In the genomic region with DNA sequence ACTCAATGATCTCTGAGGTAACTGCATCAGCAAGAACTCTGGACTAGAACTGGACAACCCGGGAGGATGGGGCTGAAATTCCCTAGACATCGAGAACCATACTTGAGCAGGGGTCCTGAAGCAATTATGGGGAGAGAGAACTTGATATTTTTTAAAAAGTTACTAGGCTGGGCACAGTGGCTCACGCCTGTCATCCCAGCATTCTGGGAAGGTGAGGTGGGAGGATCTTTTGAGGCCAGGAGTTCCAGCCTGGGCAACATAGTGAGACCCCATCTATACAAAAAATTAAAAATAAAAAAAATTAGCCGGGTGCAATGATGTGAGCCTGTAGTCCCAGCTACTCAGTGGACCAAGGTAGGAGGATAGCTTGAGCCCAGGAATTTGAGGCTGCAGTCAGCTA, we compare ENCODE assay signal across 12 cellular contexts. TPM values are rescaled to one million over a fixed set of nuclear protein-coding genes. Genes with fewer than 3 reads are reported as not detected.
A peak's percentile ranks its signal among the peaks of the same experiment; 100 is the strongest.
DNase-seq lines count a peak whose midpoint lies in the region; ATAC-seq, FAIRE-seq and TF ChIP-seq lines count a peak whose summit lies in the region.
"Had no signal": no experiment of that assay in that cellular context is flagged by ENCODE, and none has a peak within 500 bp of the region (broad histone marks: within the 10 kb centered on the region; RNA-seq: fewer than 3 reads in every experiment).

No MANE protein-coding gene starts in this region.

- no peak for ATAC-seq in CD8-positive, alpha-beta T cell
- ATAC-seq in HG03442 (IDR thresholded peaks at IDR 0.05; ENCODE audit: unreplicated experiment): no peak

- peaks cover 69% of the 10 kb centered on the region for H3K4me1 ChIP-seq in CD8-positive, alpha-beta T cell (ENCODE audit: insufficient read depth, low read length)
- peaks cover 42% of the 10 kb centered on the region for H3K4me1 ChIP-seq in OCI-LY1 (ENCODE audit: insufficient read depth, low read length, severe bottlenecking)
- peaks cover 31% of the 10 kb centered on the region for H3K4me1 ChIP-seq in osteoblast (ENCODE audit: insufficient read depth, low read length)

- no peak for DNase-seq in CD8-positive, alpha-beta T cell
- no peak for DNase-seq in osteoblast (ENCODE audit: insufficient read length, low spot score, missing footprints)
- DNase-seq in GM12891 (ENCODE audit: insufficient read length, low spot score): no peak
- DNase-seq in NCI-H2029 treated with DMSO at 0.1 percent for 48 hours (lab: John Stamatoyannopoulos, UW): no peak
- no peak for DNase-seq in GM19239 (ENCODE audit: insufficient read length, low spot score)
- DNase-seq: COR-L47, NCI-H510A had no signal

- intact Hi-C loops in CD8-positive, alpha-beta T cell (cut with DNase I, micrococcal nuclease): loop anchor here in 1 of 2 experiments (5.0 to 10.0 kb wide), 3 partner anchors 153 to 1366 kb away; a partner anchor contains a TSS

- H3K4me3 Mint-ChIP-seq in CD8-positive, alpha-beta T cell: no peak overlapping the region
- H3K4me3 Mint-ChIP-seq in brain: no peak overlapping the region

- POLR2A ChIA-PET in CD8-positive, alpha-beta T cell (lab: Charles Lee): interaction anchor here (0.6 to 4.7 kb wide), 3 partner anchors 10 to 28 kb away, joined by 3 to 43 read pairs (median 7); no protein-coding TSS in a partner anchor

- H3K27me3 ChIP-seq in CD8-positive, alpha-beta T cell (ENCODE audit: insufficient read depth, low read length): no peaks in the 10 kb centered on the region
- H3K27me3 ChIP-seq in OCI-LY1 (ENCODE audit: insufficient read depth, low read length): no peaks in the 10 kb centered on the region
- H3K27me3 ChIP-seq in osteoblast (ENCODE audit: insufficient read depth, low read length): no peaks in the 10 kb centered on the region
- H3K27me3 ChIP-seq: testis had no signal

- H3K36me3 ChIP-seq in CD8-positive, alpha-beta T cell (ENCODE audit: insufficient read depth, low read length): peaks cover 14% of the 10 kb centered on the region
- H3K36me3 ChIP-seq in OCI-LY1 (ENCODE audit: insufficient read depth, low read length): peaks cover 20% of the 10 kb centered on the region
- peaks cover 8% of the 10 kb centered on the region for H3K36me3 ChIP-seq in osteoblast (ENCODE audit: insufficient read depth, low read length)

- peaks cover 63% of the 10 kb centered on the region for H3K4me1 Mint-ChIP-seq in CD8-positive, alpha-beta T cell (ENCODE audit: low read depth)
- peaks cover 36% of the 10 kb centered on the region for H3K4me1 Mint-ChIP-seq in brain

- no peak overlapping the region for H3K4me3 ChIP-seq in CD8-positive, alpha-beta T cell (ENCODE audit: low read depth, low read length)
- H3K4me3 ChIP-seq in OCI-LY1 (ENCODE audit: low read depth, low read length, poor library complexity, severe bottlenecking) (no peak overlapping the region), osteoblast (ENCODE audit: insufficient read depth, low read length) (no peak overlapping the region)
- H3K4me3 ChIP-seq: testis had no signal

- FAIRE-seq in GM12891 (lab: Jason Lieb, UNC) (no peak), GM19239 (lab: Jason Lieb, UNC) (no peak)

- H3K4me2 ChIP-seq in OCI-LY1 (ENCODE audit: low read length) (no peak overlapping the region), osteoblast (ENCODE audit: insufficient read depth, low read length) (no peak overlapping the region)

- peak overlapping the region; percentile 97 for H3K27ac Mint-ChIP-seq in CD8-positive, alpha-beta T cell
- H3K27ac Mint-ChIP-seq in brain: peak overlapping the region in 3 of 5 experiments; percentile 66 to 96 (median 96)

- peak overlapping the region; percentile 90 for H3K27ac ChIP-seq in CD8-positive, alpha-beta T cell (ENCODE audit: low read depth, low read length)
- H3K27ac ChIP-seq in OCI-LY1 (ENCODE audit: low read depth, low read length, poor library complexity, severe bottlenecking) (peak overlapping the region; percentile 70), osteoblast (ENCODE audit: low read depth, low read length) (peak overlapping the region; percentile 77)

- no peak for TF ChIP-seq CTCF in CD8-positive, alpha-beta T cell (IDR thresholded peaks at IDR 0.05)
- TF ChIP-seq CTCF in OCI-LY1 (IDR thresholded peaks at IDR 0.05; ENCODE audit: low read length) (no peak), brain (conservative IDR thresholded peaks at IDR 0.05) (no peak), osteoblast (IDR thresholded peaks at IDR 0.05; ENCODE audit: extremely low read depth, low read depth, low read length) (no peak)

- H4K20me1 ChIP-seq in OCI-LY1 (ENCODE audit: insufficient read depth, low read length) (no peaks in the 10 kb centered on the region), osteoblast (ENCODE audit: insufficient read depth, low read length) (peaks cover 16% of the 10 kb centered on the region)

- CTCF ChIA-PET in CD8-positive, alpha-beta T cell (lab: Charles Lee): interaction anchor here (1.4 kb wide), 2 partner anchors 16 to 36 kb away, joined by 5 to 6 read pairs; no protein-coding TSS in a partner anchor

- H3K9me3 ChIP-seq in CD8-positive, alpha-beta T cell (ENCODE audit: low read length): no peaks in the 10 kb centered on the region
- H3K9me3 ChIP-seq in OCI-LY1 (ENCODE audit: low read length) (no peaks in the 10 kb centered on the region), osteoblast (ENCODE audit: low read depth, low read length) (no peaks in the 10 kb centered on the region)
- H3K9me3 ChIP-seq: testis had no signal

- H2AFZ ChIP-seq in OCI-LY1 (ENCODE audit: low read length): no peak overlapping the region
- H2AFZ ChIP-seq in osteoblast (ENCODE audit: low read length): no peak overlapping the region

- H3K27me3 Mint-ChIP-seq in CD8-positive, alpha-beta T cell (ENCODE audit: low read depth): no peaks in the 10 kb centered on the region
- H3K27me3 Mint-ChIP-seq in brain: peaks cover 7% of the 10 kb centered on the region

- H3K79me2 ChIP-seq in OCI-LY1 (ENCODE audit: insufficient read depth, low read length) (peaks cover 16% of the 10 kb centered on the region), osteoblast (ENCODE audit: insufficient read depth, low read length) (peaks cover 25% of the 10 kb centered on the region)

- no peaks in the 10 kb centered on the region for H3K9me2 ChIP-seq in OCI-LY1 (ENCODE audit: low read depth, low read length)

- H3K36me3 Mint-ChIP-seq in CD8-positive, alpha-beta T cell: peaks cover 23% of the 10 kb centered on the region
- H3K36me3 Mint-ChIP-seq in brain: peaks cover 18% of the 10 kb centered on the region

- no peak for TF ChIP-seq POLR2A in GM12891 (IDR thresholded peaks at IDR 0.05; ENCODE audit: low read depth, low read length)

- no peaks in the 10 kb centered on the region for H3K9me3 Mint-ChIP-seq in CD8-positive, alpha-beta T cell
- peaks cover 0 to 2% (median 0%) of the 10 kb centered on the region in 5 experiments for H3K9me3 Mint-ChIP-seq in brain
- H3K9me3 Mint-ChIP-seq: mesothelial cell of epicardium had no signal

- H3K9ac ChIP-seq in OCI-LY1 (ENCODE audit: low read length): no peak overlapping the region

- H3F3A ChIP-seq in OCI-LY1 (ENCODE audit: insufficient read depth, low read length): peaks cover 9% of the 10 kb centered on the region; the same call in 1 of the 2 replicates

TF ChIP-seq in GM12891, 5 proteins besides CTCF, POLR2A, EP300 and RAD21:
- TF ChIP-seq SPI1 (IDR thresholded peaks at IDR 0.05; ENCODE audit: low read depth, low read length) (no peak), POU2F2 (IDR thresholded peaks at IDR 0.05; ENCODE audit: low read depth, low read length) (no peak), TAF1 (IDR thresholded peaks at IDR 0.05; ENCODE audit: low read depth, low read length) (no peak), PAX5 (IDR thresholded peaks at IDR 0.05; ENCODE audit: insufficient read depth, low read length, severe bottlenecking) (no peak), POLR2AphosphoS5 (IDR thresholded peaks at IDR 0.05; ENCODE audit: low read depth, low read length) (no peak)

RNA-seq across cellular contexts. Expression of a gene that starts 2.3 kb away (rescaled TPM):
- 100 to 1,000 TPM; 963 to 995 TPM for total RNA-seq in CD8-positive, alpha-beta T cell
- 154 TPM for polyA plus RNA-seq in brain (ENCODE audit: insufficient read depth, low read depth, low replicate concordance)
- total RNA-seq in osteoblast: 65.1 and 70.9 TPM in 2 replicates
- 26.5 TPM for polyA plus RNA-seq in GM12891 (2012; ENCODE audit: low read depth, missing spikeins)

RNA-seq across cellular contexts. Expression of a gene that starts 8.9 kb away (rescaled TPM):
- total RNA-seq in CD8-positive, alpha-beta T cell: 100 to 1,000 TPM; 300 to 325 TPM
- polyA plus RNA-seq in brain (ENCODE audit: insufficient read depth, low read depth, low replicate concordance): 627 TPM
- 40.1 and 41.6 TPM in 2 replicates for total RNA-seq in osteoblast
- 50.2 TPM for polyA plus RNA-seq in GM12891 (2012; ENCODE audit: low read depth, missing spikeins)

RNA-seq across cellular contexts. Expression of a gene that starts 24.6 kb away (rescaled TPM):
- total RNA-seq in CD8-positive, alpha-beta T cell: 10 to 100 TPM; 15.6 to 16.0 TPM
- 137 TPM for polyA plus RNA-seq in brain (ENCODE audit: insufficient read depth, low read depth, low replicate concordance)
- 114 and 115 TPM in 2 replicates for total RNA-seq in osteoblast
- 10.4 TPM for polyA plus RNA-seq in GM12891 (2012; ENCODE audit: low read depth, missing spikeins)

RNA-seq across cellular contexts. Expression of a gene that starts 45.4 kb away (rescaled TPM):
- total RNA-seq in CD8-positive, alpha-beta T cell: under 1 TPM in 1 of 2 experiments, not detected in 1; 0.22 TPM
- polyA plus RNA-seq in brain (ENCODE audit: insufficient read depth, low read depth, low replicate concordance): 1.5 TPM
- 0.72 and 0.88 TPM in 2 replicates for total RNA-seq in osteoblast
- polyA plus RNA-seq in GM12891 (2012; ENCODE audit: low read depth, missing spikeins): not detected

RNA-seq across cellular contexts. Expression of a gene that starts 51.3 kb away (rescaled TPM):
- total RNA-seq in CD8-positive, alpha-beta T cell: 10 to 100 TPM; 27.8 to 34.3 TPM
- 694 TPM for polyA plus RNA-seq in brain (ENCODE audit: insufficient read depth, low read depth, low replicate concordance)
- 219 and 227 TPM in 2 replicates for total RNA-seq in osteoblast
- 194 TPM for polyA plus RNA-seq in GM12891 (2012; ENCODE audit: low read depth, missing spikeins)

Comparison
In these comparisons a context has a peak if more than half of its experiments do, and no peak if none do; other contexts are left out.
1. RNA of a gene that starts 2.3 kb away (total RNA-seq): 963 to 995 TPM in CD8-positive, alpha-beta T cell; 65.1 to 70.9 TPM in osteoblast; every median in the first group is over 10 times any median in the second.
2. Peak in every context shown above with its lines, with median percentiles within 50 percentile points of each other: H3K27ac ChIP-seq.